Comparison of ENCODE assay signal across 2 cellular contexts in genomic region chr19:48575931-48576622, GRCh38.
TF ChIP-seq lines count a peak whose summit lies in the region.

No MANE protein-coding gene starts in this region.

TF ChIP-seq in A549, 52 proteins besides CTCF, POLR2A, EP300 and RAD21:
- no peak for TF ChIP-seq SMC3 (IDR thresholded peaks at IDR 0.05)
- TF ChIP-seq MAX (IDR thresholded peaks at IDR 0.05): no peak
- no peak for TF ChIP-seq JUN (IDR thresholded peaks at IDR 0.05)
- TF ChIP-seq, protein P1, sequence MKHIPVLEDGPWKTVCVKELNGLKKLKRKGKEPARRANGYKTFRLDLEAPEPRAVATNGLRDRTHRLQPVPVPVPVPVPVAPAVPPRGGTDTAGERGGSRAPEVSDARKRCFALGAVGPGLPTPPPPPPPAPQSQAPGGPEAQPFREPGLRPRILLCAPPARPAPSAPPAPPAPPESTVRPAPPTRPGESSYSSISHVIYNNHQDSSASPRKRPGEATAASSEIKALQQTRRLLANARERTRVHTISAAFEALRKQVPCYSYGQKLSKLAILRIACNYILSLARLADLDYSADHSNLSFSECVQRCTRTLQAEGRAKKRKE (CRISPR knock-in tag; IDR thresholded peaks at IDR 0.05; ENCODE audit: low read depth): no peak
- TF ChIP-seq KDM1A (IDR thresholded peaks at IDR 0.05; ENCODE audit: low read depth): no peak
- TF ChIP-seq CBX2 (IDR thresholded peaks at IDR 0.05; ENCODE audit: borderline replicate concordance, low read depth): no peak
- no peak for TF ChIP-seq CHD4 (IDR thresholded peaks at IDR 0.05; ENCODE audit: borderline replicate concordance)
- no peak for TF ChIP-seq BHLHE40 (IDR thresholded peaks at IDR 0.05; ENCODE audit: low read depth, low read length)

TF ChIP-seq in K562, 482 proteins besides CTCF, POLR2A, EP300 and RAD21:
- no peak for TF ChIP-seq ZNF184 (CRISPR knock-in tag; IDR thresholded peaks at IDR 0.05)
- TF ChIP-seq NCOA6 (IDR thresholded peaks at IDR 0.05): no peak
- TF ChIP-seq ZNF121 (CRISPR knock-in tag; conservative IDR thresholded peaks at IDR 0.05): peak; percentile 86
- no peak for TF ChIP-seq BRD4 (IDR thresholded peaks at IDR 0.05)
TF ChIP-seq in K562: peak in this region for 1.
